In genomic region chr9:125141751-125142150, GRCh38 we compare ENCODE assay signal across 11 cellular contexts. TPM values are rescaled to one million over a fixed set of nuclear protein-coding genes. Genes with fewer than 3 reads are reported as not detected.
A peak's percentile ranks its signal among the peaks of the same experiment; 100 is the strongest.
DNase-seq lines count a peak whose midpoint lies in the region; ATAC-seq and TF ChIP-seq lines count a peak whose summit lies in the region.
"Had no signal": no experiment of that assay in that cellular context is flagged by ENCODE, and none has a peak within 500 bp of the region (broad histone marks: within the 10 kb centered on the region; RNA-seq: fewer than 3 reads in every experiment).

No MANE protein-coding gene starts in this region.

- H3K27me3 ChIP-seq in AG04450 (ENCODE audit: control insufficient read depth, insufficient read depth, low read length): no peaks in the 10 kb centered on the region
- H3K27me3 ChIP-seq: brain microvascular endothelial cell had no signal

- H3K9me3 Mint-ChIP-seq in Calu3 (ENCODE audit: low read depth, unreplicated experiment): no peaks in the 10 kb centered on the region
- H3K9me3 Mint-ChIP-seq in activated B cell treated with CpG ODN at 0.5 μM for 24 hours: no peaks in the 10 kb centered on the region
- no peaks in the 10 kb centered on the region for H3K9me3 Mint-ChIP-seq in immature natural killer cell

- H3K27me3 Mint-ChIP-seq in Calu3 (ENCODE audit: unreplicated experiment) (no peaks in the 10 kb centered on the region), activated B cell treated with CpG ODN at 0.5 μM for 24 hours (no peaks in the 10 kb centered on the region), immature natural killer cell (ENCODE audit: low read depth in 3 of 3) (peaks cover 5 to 9% (median 7%) of the 10 kb centered on the region in 3 donors)

- POLR2A ChIA-PET in AG04450 (lab: Yijun Ruan, JAX) (interaction anchor here (0.6 to 1.5 kb wide), 4 partner anchors 16 to 279 kb away, joined by 3 to 6 read pairs (median 4); partner anchors contain the start of gene ARPC5L), activated B cell treated with CpG ODN at 0.5 μM for 24 hours (lab: Charles Lee) (interaction anchor here (0.5 to 1.1 kb wide), 2 partner anchors 100 to 249 kb away, joined by 3 to 5 read pairs; partner anchors contain the start of gene HSPA5)

- peak overlapping the region; percentile 20 for H3K4me3 ChIP-seq in AG04450 (ENCODE audit: low read depth, low read length)

- DNase-seq in AG04450 (ENCODE audit: low read depth, low spot score) (no peak), Calu3 (no peak), activated B cell treated with CpG ODN at 0.5 μM for 24 hours (no peak), immature natural killer cell (no peak), HuH-7.5 (ENCODE audit: low spot score) (no peak), A172 (ENCODE audit: low spot score) (no peak), erythroblast (lab: John Stamatoyannopoulos, UW) (no peak)
- DNase-seq: brain microvascular endothelial cell, hippocampal formation, posterior cingulate gyrus had no signal

- no peak overlapping the region for H3K4me3 Mint-ChIP-seq in Calu3 (ENCODE audit: low read depth, unreplicated experiment)
- H3K4me3 Mint-ChIP-seq in activated B cell treated with CpG ODN at 0.5 μM for 24 hours: peak overlapping the region; percentile 92
- peak overlapping the region; percentile 90 to 98 (median 93) for H3K4me3 Mint-ChIP-seq in immature natural killer cell

- CTCF ChIA-PET in AG04450 (lab: Charles Lee): interaction anchor here (0.6 kb wide), 1 partner anchor 13 kb away, joined by 3 read pairs; no protein-coding TSS in a partner anchor
- CTCF ChIA-PET in Calu3 (lab: Charles Lee): interaction anchor here (0.7 to 0.9 kb wide), 2 partner anchors 201 to 480 kb away, joined by 3 to 5 read pairs; partner anchors contain the start of gene GOLGA1
- CTCF ChIA-PET in activated B cell treated with CpG ODN at 0.5 μM for 24 hours (lab: Charles Lee): interaction anchor here (2.9 to 3.8 kb wide), 2 partner anchors 289 to 370 kb away, joined by 7 to 18 read pairs; partner anchors contain the start of genes NR6A1 and WDR38

- ATAC-seq in activated B cell treated with CpG ODN at 0.5 μM for 24 hours (ENCODE audit: low read depth) (no peak), GM21825 (IDR thresholded peaks at IDR 0.05; ENCODE audit: unreplicated experiment) (no peak)

- H3K36me3 Mint-ChIP-seq in Calu3 (ENCODE audit: insufficient read depth, unreplicated experiment): peaks cover 19% of the 10 kb centered on the region
- peaks cover 12% of the 10 kb centered on the region for H3K36me3 Mint-ChIP-seq in activated B cell treated with CpG ODN at 0.5 μM for 24 hours (ENCODE audit: low read depth)
- peaks cover 0 to 6% (median 6%) of the 10 kb centered on the region in 3 donors for H3K36me3 Mint-ChIP-seq in immature natural killer cell

- H3K4me1 Mint-ChIP-seq in Calu3 (ENCODE audit: low read depth, unreplicated experiment): no peaks in the 10 kb centered on the region
- H3K4me1 Mint-ChIP-seq in activated B cell treated with CpG ODN at 0.5 μM for 24 hours: peaks cover 22% of the 10 kb centered on the region
- peaks cover 14 to 35% of the 10 kb centered on the region in 2 donors for H3K4me1 Mint-ChIP-seq in immature natural killer cell

- TF ChIP-seq CTCF in AG04450 (IDR thresholded peaks at IDR 0.05; ENCODE audit: low read depth, low read length) (no peak), Calu3 (IDR thresholded peaks at IDR 0.05; ENCODE audit: unreplicated experiment) (no peak), activated B cell treated with CpG ODN at 0.5 μM for 24 hours (IDR thresholded peaks at IDR 0.05) (no peak)

- no peaks in the 10 kb centered on the region for H3K9me3 ChIP-seq in AG04450 (ENCODE audit: control insufficient read depth, insufficient read depth, low read length)

- TSS peak; percentile 38 for BruUV-seq in Calu3 (replicated peaks; lab: Mats Ljungman, UMichigan)

- no peak overlapping the region for H3K27ac ChIP-seq in AG04450 (ENCODE audit: low read depth, low read length)
- H3K27ac ChIP-seq: brain microvascular endothelial cell had no signal

- intact Hi-C loops in Calu3 (cut with micrococcal nuclease; ENCODE audit: unreplicated experiment): no loop called here
- intact Hi-C loops in activated B cell treated with CpG ODN at 0.5 μM for 24 hours (cut with micrococcal nuclease): loop anchor here (2.0 to 10.0 kb wide), 2 partner anchors 119 to 233 kb away; partner anchors contain the start of gene GAPVD1

- TF ChIP-seq POLR2A in erythroblast (IDR thresholded peaks at IDR 0.05; ENCODE audit: low read length): no peak

- H3K27ac Mint-ChIP-seq in Calu3 (ENCODE audit: unreplicated experiment) (no peak overlapping the region), activated B cell treated with CpG ODN at 0.5 μM for 24 hours (no peak overlapping the region), immature natural killer cell (no peak overlapping the region)

RNA-seq across cellular contexts. Expression of gene SCAI, which starts 1.6 kb away (rescaled TPM):
- 11.9 and 13.9 TPM in 2 replicates for polyA plus RNA-seq in AG04450 (2011; rRNA removed)
- polyA minus RNA-seq in AG04450 (2011; rRNA and poly(A)+ RNA removed): 18.7 and 24.2 TPM in 2 replicates
- total RNA-seq in Calu3 (2022): 6.4 and 7.0 TPM in 2 replicates
- total RNA-seq in activated B cell treated with CpG ODN at 0.5 μM for 24 hours: 10.7 and 11.7 TPM in 2 replicates
- polyA plus RNA-seq in immature natural killer cell: 1 to 10 TPM in 2 of 3 donors, under 1 TPM in 1; 0.46 to 4.2 (median 1.4) TPM
- total RNA-seq in A172 (2014; rRNA removed; shearing (Covaris generic)): 6.4 and 10.1 TPM in 2 replicates

RNA-seq across cellular contexts. Expression of gene PPP6C, which starts 47.9 kb away (rescaled TPM):
- 24.3 and 34.8 TPM in 2 replicates for polyA plus RNA-seq in AG04450 (2011; rRNA removed)
- polyA minus RNA-seq in AG04450 (2011; rRNA and poly(A)+ RNA removed): 13.7 and 24.7 TPM in 2 replicates
- 22.7 and 24.7 TPM in 2 replicates for total RNA-seq in Calu3 (2022)
- total RNA-seq in activated B cell treated with CpG ODN at 0.5 μM for 24 hours: 41.2 and 47.0 TPM in 2 replicates
- 10 to 100 TPM; 34.3 to 48.2 (median 46.9) TPM for polyA plus RNA-seq in immature natural killer cell
- 86.9 and 92.2 TPM in 2 replicates for total RNA-seq in A172 (2014; rRNA removed; shearing (Covaris generic))

RNA-seq across cellular contexts. Expression of gene RABEPK, which starts 58.6 kb away (rescaled TPM):
- 45.5 and 45.8 TPM in 2 replicates for polyA plus RNA-seq in AG04450 (2011; rRNA removed)
- polyA minus RNA-seq in AG04450 (2011; rRNA and poly(A)+ RNA removed): 22.8 and 25.8 TPM in 2 replicates
- total RNA-seq in Calu3 (2022): 12.7 and 13.2 TPM in 2 replicates
- total RNA-seq in activated B cell treated with CpG ODN at 0.5 μM for 24 hours: 19.1 and 19.4 TPM in 2 replicates
- polyA plus RNA-seq in immature natural killer cell: 10 to 100 TPM; 23.6 to 44.1 (median 28.2) TPM
- 32.2 and 41.7 TPM in 2 replicates for total RNA-seq in A172 (2014; rRNA removed; shearing (Covaris generic))
